In genomic region chr9:17531642-17532254, GRCh38 we compare ENCODE assay signal across 9 cellular contexts.
DNase-seq lines count a peak whose midpoint lies in the region; ATAC-seq and TF ChIP-seq lines count a peak whose summit lies in the region.
"Had no signal": no experiment of that assay in that cellular context is flagged by ENCODE, and none has a peak within 500 bp of the region (broad histone marks: within the 10 kb centered on the region; RNA-seq: fewer than 3 reads in every experiment).

No MANE protein-coding gene starts in this region.

- H3K4me2 ChIP-seq in SU-DHL-6 (ENCODE audit: low read depth, low read length, poor library complexity, severe bottlenecking), result no peak overlapping the region

- no peaks in the 10 kb centered on the region for H3K27me3 ChIP-seq in SU-DHL-6 (ENCODE audit: low read length)

- no peak overlapping the region for H3K9ac ChIP-seq in SU-DHL-6 (ENCODE audit: low read length)

- DNase-seq in activated CD8-positive, alpha-beta memory T cell treated with anti-CD3 and anti-CD28 coated beads, Interleukin-2, amount 50 U/mL, for 48 hours, result peak; percentile 50
- DNase-seq in activated CD8-positive, alpha-beta memory T cell treated with anti-CD3 and anti-CD28 coated beads for 24 hours, result no peak
- DNase-seq in HuH-7 (ENCODE audit: low spot score) (peak; percentile 15), fibroblast of the conjunctiva (ENCODE audit: low read depth) (peak; percentile 24), retina (peak; percentile 55), KG1 (lab: John Stamatoyannopoulos, UW) (no peak)

- H4K20me1 ChIP-seq in SU-DHL-6 (ENCODE audit: low read depth, low read length), result no peaks in the 10 kb centered on the region

- H3K36me3 ChIP-seq in SU-DHL-6 (ENCODE audit: low read length), result no peaks in the 10 kb centered on the region

- peak; percentile 73 for ATAC-seq in GM21528 (IDR thresholded peaks at IDR 0.05; ENCODE audit: low FRiP score, unreplicated experiment)

- H3K9me3 ChIP-seq in SU-DHL-6 (ENCODE audit: insufficient read depth, low read length), result no peaks in the 10 kb centered on the region

- no peaks in the 10 kb centered on the region for H3K9me2 ChIP-seq in SU-DHL-6 (replicated peaks; ENCODE audit: insufficient read depth, low read length)

- H3F3A ChIP-seq in SU-DHL-6 (ENCODE audit: insufficient read depth), result no peaks in the 10 kb centered on the region

- H3K79me2 ChIP-seq in SU-DHL-6 (ENCODE audit: insufficient read depth, low read length), result no peaks in the 10 kb centered on the region

- no peak overlapping the region for H2AFZ ChIP-seq in SU-DHL-6 (ENCODE audit: low read depth, low read length, severe bottlenecking)

- no peak overlapping the region for H3K27ac ChIP-seq in SU-DHL-6 (ENCODE audit: low read depth, low read length)
- H3K27ac ChIP-seq: HL-60 had no signal

- TF ChIP-seq CTCF in SU-DHL-6 (IDR thresholded peaks at IDR 0.05; ENCODE audit: insufficient read depth, low read length, poor library complexity, severe bottlenecking), result peak; percentile 61

- H3K4me3 ChIP-seq in SU-DHL-6 (ENCODE audit: insufficient read depth, low read length, poor library complexity, severe bottlenecking), result no peak overlapping the region

Comparison
In these comparisons a context has a peak if more than half of its experiments do, and no peak if none do; other contexts are left out.
1. DNase-seq: peak in activated CD8-positive, alpha-beta memory T cell treated with anti-CD3 and anti-CD28 coated beads, Interleukin-2, amount 50 U/mL, for 48 hours (single experiment), HuH-7 (single experiment), fibroblast of the conjunctiva (single experiment) and retina (single experiment); none in activated CD8-positive, alpha-beta memory T cell treated with anti-CD3 and anti-CD28 coated beads for 24 hours (single experiment) and KG1 (single experiment).